1 cellular context compared by ENCODE assay signal in the genomic region with DNA sequence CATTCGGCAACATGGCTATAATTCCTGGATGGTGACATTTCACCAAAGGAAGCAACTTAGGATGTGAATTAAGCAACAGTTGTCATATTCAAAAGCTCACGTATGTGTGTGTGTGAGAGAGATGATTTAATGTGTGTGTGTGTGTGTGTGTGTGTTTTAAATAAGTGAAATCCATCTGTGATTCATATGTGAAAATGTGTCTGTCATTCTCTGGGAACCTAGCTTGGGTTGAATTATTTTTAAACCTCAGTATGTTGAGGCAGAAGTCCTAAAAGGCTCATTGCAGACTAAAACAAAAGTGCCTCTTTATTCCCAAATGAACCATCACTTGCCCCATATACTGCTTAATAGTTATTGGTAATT.
TF ChIP-seq lines count a peak whose summit lies in the region.

No MANE protein-coding gene starts in this region.

TF ChIP-seq in IMR-90, 13 proteins besides CTCF, POLR2A, EP300 and RAD21:
- TF ChIP-seq SMC3 (IDR thresholded peaks at IDR 0.05; ENCODE audit: low read depth, low read length) = no peak
- TF ChIP-seq CEBPB (IDR thresholded peaks at IDR 0.05; ENCODE audit: low read depth, low read length) = 0 out of 2 replicates have a peak, but pooled peaks have one; percentile 4
